27 cellular contexts compared by ENCODE assay signal in the genomic region with DNA sequence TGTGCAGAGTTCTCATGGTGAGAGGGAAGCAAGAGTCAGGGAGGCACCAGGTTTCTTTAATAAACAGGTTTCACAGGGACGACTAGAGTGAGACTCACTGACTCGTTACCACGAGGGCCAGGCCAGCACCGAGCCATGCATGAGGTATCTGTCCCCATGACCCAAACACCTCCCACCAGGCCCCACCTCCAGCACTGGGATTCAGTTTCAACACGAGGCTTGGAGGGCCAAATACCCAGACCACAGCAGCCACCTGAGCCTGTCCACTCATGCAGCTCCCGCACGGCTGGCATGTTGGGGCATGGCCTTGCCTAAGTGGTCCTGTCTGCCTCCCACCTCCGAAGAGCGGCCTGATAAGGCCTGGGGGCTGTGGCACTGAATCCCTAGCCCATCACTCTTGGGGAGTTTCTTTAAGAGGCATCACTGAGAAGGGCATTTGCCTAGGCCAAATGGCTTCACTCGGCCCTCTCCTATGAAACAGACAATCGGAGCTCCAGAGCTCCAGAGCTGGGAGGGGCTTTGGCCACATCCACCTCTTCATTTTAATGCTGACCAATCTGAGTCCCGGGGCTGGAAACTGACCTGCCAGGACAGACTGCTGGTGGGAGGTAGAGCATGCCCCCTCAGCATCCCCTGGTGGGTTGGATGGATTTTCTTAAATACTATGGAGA.
DNase-seq lines count a peak whose midpoint lies in the region; ATAC-seq, FAIRE-seq and TF ChIP-seq lines count a peak whose summit lies in the region.
"Had no signal": no experiment of that assay in that cellular context is flagged by ENCODE, and none has a peak within 500 bp of the region (broad histone marks: within the 10 kb centered on the region; RNA-seq: fewer than 3 reads in every experiment).

No MANE protein-coding gene starts in this region.

- in situ Hi-C loops in GM12878 (cut with MboI): no loop called here

- no peaks in the 10 kb centered on the region; the same call in 2 of the 3 replicates for H3K9me3 ChIP-seq in GM12878 (replicated peaks; ENCODE audit: control insufficient read depth, insufficient read depth, low read length)
- H3K9me3 ChIP-seq: adrenal gland had no signal

- peak overlapping the region; percentile 36 for H3K4me3 Mint-ChIP-seq in stimulated activated effector memory CD8-positive, alpha-beta T cell treated with anti-CD3 and anti-CD28 coated beads, Interleukin-12 subunit alpha, Interleukin-12 subunit beta, amount 100 ng/mL, for 72 hours
- H3K4me3 Mint-ChIP-seq: brain; CD8-positive, alpha-beta T cell; effector memory CD8-positive, alpha-beta T cell had no signal

- H3K36me3 Mint-ChIP-seq in stimulated activated effector memory CD8-positive, alpha-beta T cell treated with anti-CD3 and anti-CD28 coated beads, Interleukin-12 subunit alpha, Interleukin-12 subunit beta, amount 100 ng/mL, for 72 hours: no peaks in the 10 kb centered on the region
- H3K36me3 Mint-ChIP-seq: brain; CD8-positive, alpha-beta T cell had no signal

- H3K27ac ChIP-seq in GM12878 (ENCODE audit: control insufficient read depth, insufficient read depth) (no peak overlapping the region; the same call in 1 of the 2 replicates), dorsolateral prefrontal cortex (no peak overlapping the region)
- H3K27ac ChIP-seq: adrenal gland, foreskin keratinocyte, heart right ventricle, HL-60, SJCRH30 had no signal

- no peak for TF ChIP-seq POLR2A in GM12878 (IDR thresholded peaks at IDR 0.05; ENCODE audit: low read depth, low read length)

- no peak overlapping the region for H3K9ac ChIP-seq in GM12878 (ENCODE audit: control insufficient read depth, insufficient read depth, low read length)

- TF ChIP-seq EP300 in GM12878 (IDR thresholded peaks at IDR 0.05; ENCODE audit: borderline replicate concordance in 1 of 2, control insufficient read depth in 1 of 2, low read depth in 2 of 2, low read length in 2 of 2): no peak

- peak; percentile 14; the same call in 2 of the 3 replicates for ATAC-seq in GM12878
- ATAC-seq in stimulated activated effector memory CD8-positive, alpha-beta T cell treated with anti-CD3 and anti-CD28 coated beads, Interleukin-12 subunit alpha, Interleukin-12 subunit beta, amount 100 ng/mL, for 72 hours: no peak
- ATAC-seq: CD8-positive, alpha-beta T cell; effector memory CD8-positive, alpha-beta T cell; foreskin keratinocyte; heart right ventricle; Panc1 had no signal

- peaks cover 3% of the 10 kb centered on the region for H3K9me3 Mint-ChIP-seq in stimulated activated effector memory CD8-positive, alpha-beta T cell treated with anti-CD3 and anti-CD28 coated beads, Interleukin-12 subunit alpha, Interleukin-12 subunit beta, amount 100 ng/mL, for 72 hours

- no peak overlapping the region for H2AFZ ChIP-seq in GM12878 (ENCODE audit: control insufficient read depth, low read depth, low read length)

- H3K4me2 ChIP-seq in GM12878 (ENCODE audit: control insufficient read depth, insufficient read depth): no peak overlapping the region

- TF ChIP-seq RAD21 in GM12878 (IDR thresholded peaks at IDR 0.05; ENCODE audit: insufficient read depth, low read depth, low read length): no peak

- H3K27ac Mint-ChIP-seq in stimulated activated effector memory CD8-positive, alpha-beta T cell treated with anti-CD3 and anti-CD28 coated beads, Interleukin-12 subunit alpha, Interleukin-12 subunit beta, amount 100 ng/mL, for 72 hours: no peak overlapping the region
- H3K27ac Mint-ChIP-seq: CD8-positive, alpha-beta T cell had no signal

- peaks cover 18% of the 10 kb centered on the region for H3K4me1 ChIP-seq in GM12878 (ENCODE audit: control insufficient read depth, insufficient read depth, low read length)
- H3K4me1 ChIP-seq: adrenal gland, foreskin keratinocyte, SJCRH30 had no signal

- H4K20me1 ChIP-seq in GM12878 (ENCODE audit: control insufficient read depth, insufficient read depth): no peaks in the 10 kb centered on the region

- 34% methylated on average over 12 of the region's 12 CpGs for WGBS in GM12878 (ENCODE audit: insufficient coverage, insufficient replicate concordance, low lambda C conversion rate, missing lambda C conversion rate)

- peaks cover 41% of the 10 kb centered on the region for H3K4me1 Mint-ChIP-seq in stimulated activated effector memory CD8-positive, alpha-beta T cell treated with anti-CD3 and anti-CD28 coated beads, Interleukin-12 subunit alpha, Interleukin-12 subunit beta, amount 100 ng/mL, for 72 hours

- SMC1A ChIA-PET in GM12878 (lab: Charles Lee; ENCODE audit: uncharacterized antibody, unreplicated experiment): interaction anchor here (0.7 kb wide), 1 partner anchor 696 kb away, joined by 3 read pairs; no protein-coding TSS in a partner anchor

- no peaks in the 10 kb centered on the region for H3K79me2 ChIP-seq in GM12878 (ENCODE audit: control insufficient read depth, insufficient read depth, low read length)

- H3K27me3 ChIP-seq in GM12878 (replicated peaks in 1 of 2; ENCODE audit: control insufficient read depth in 2 of 2, insufficient read depth in 2 of 2, low read length in 1 of 2) (no peaks in the 10 kb centered on the region), dorsolateral prefrontal cortex (no peaks in the 10 kb centered on the region)
- H3K27me3 ChIP-seq: adrenal gland, foreskin keratinocyte had no signal

- CTCF ChIA-PET in GM12878 (lab: Yijun Ruan, JAX): no interaction called here

- peak; percentile 31 for DNase-seq in activated CD4-positive, CD25-positive, alpha-beta regulatory T cell treated with anti-CD3 and anti-CD28 coated beads, Interleukin-2, amount 50 U/mL, for 72 hours
- no peak for DNase-seq in activated CD4-positive, CD25-positive, alpha-beta regulatory T cell (lab: John Stamatoyannopoulos, UW)
- peak; percentile 41 for DNase-seq in stimulated activated CD4-positive, alpha-beta T cell treated with anti-CD3 and anti-CD28 coated beads, Interleukin-15, amount 100 ng/mL, for 24 hours
- no peak for DNase-seq in stimulated activated CD4-positive, alpha-beta T cell treated with anti-CD3 and anti-CD28 coated beads, Interleukin-4, amount 100 ng/mL, for 4 hours
- DNase-seq in GM12878 (ENCODE audit: low read depth, low spot score) (no peak), activated gamma-delta T cell (lab: John Stamatoyannopoulos, UW) (no peak), dorsolateral prefrontal cortex (no peak)
- no peak for DNase-seq in stimulated activated effector memory CD8-positive, alpha-beta T cell treated with anti-CD3 and anti-CD28 coated beads, Interleukin-12 subunit alpha, Interleukin-12 subunit beta, amount 100 ng/mL, for 72 hours (ENCODE audit: low spot score in 2 of 2)
- DNase-seq: 8988T; activated CD4-positive, alpha-beta T cell treated with anti-CD3 and anti-CD28 coated beads for 4 hours; adrenal gland; DMS153; effector memory CD8-positive, alpha-beta T cell; foreskin keratinocyte; HCEC 1CT; heart right ventricle; Kasumi-1; mesenchymal stem cell; NCI-H1694 treated with DMSO at 0.1 percent for 48 hours; NCI-H2171; NCI-H524 treated with DMSO at 0.1 percent for 48 hours; NK-92 treated with Interleukin-12 subunit alpha and Interleukin-12 subunit beta, amount 100 ng/mL, for 24 hours; SJCRH30 had no signal

- BruUV-seq in GM12878 (replicated peaks; lab: Mats Ljungman, UMichigan): no TSS peak

- H3K4me3 ChIP-seq in GM12878 (no peak overlapping the region), dorsolateral prefrontal cortex (no peak overlapping the region)
- H3K4me3 ChIP-seq: adrenal gland, heart right ventricle, SJCRH30 had no signal

- intact Hi-C loops in GM12878 (cut with micrococcal nuclease; ENCODE audit: unreplicated experiment): no loop called here
- intact Hi-C loops in dorsolateral prefrontal cortex (cut with DNase I): no loop called here

- H3K36me3 ChIP-seq in GM12878 (ENCODE audit: control insufficient read depth in 2 of 2, insufficient read depth in 2 of 2, low read length in 1 of 2): no peaks in the 10 kb centered on the region
- H3K36me3 ChIP-seq: adrenal gland, heart right ventricle, SJCRH30 had no signal

- TF ChIP-seq CTCF in GM12878 (IDR thresholded peaks at IDR 0.05 in 2 of 3, conservative IDR thresholded peaks at IDR 0.05 in 1 of 3; ENCODE audit: control insufficient read depth in 2 of 3, extremely low read depth in 1 of 3, insufficient read depth in 1 of 3, low read depth in 3 of 3, low read length in 3 of 3) (no peak), dorsolateral prefrontal cortex (IDR thresholded peaks at IDR 0.05 in 54 of 56, conservative IDR thresholded peaks at IDR 0.05 in 2 of 56; ENCODE audit: low read depth in 1 of 56, partially characterized antibody in 56 of 56) (no peak)

- RAD21 ChIA-PET in GM12878 (lab: Charles Lee; ENCODE audit: unreplicated experiment): no interaction called here

- POLR2A ChIA-PET in GM12878 (lab: Charles Lee): no interaction called here

- no peak for FAIRE-seq in GM12878 (lab: Jason Lieb, UNC)

TF ChIP-seq in GM12878, 131 proteins besides CTCF, POLR2A, EP300 and RAD21 (continues in another document):
- TF ChIP-seq, protein P1, sequence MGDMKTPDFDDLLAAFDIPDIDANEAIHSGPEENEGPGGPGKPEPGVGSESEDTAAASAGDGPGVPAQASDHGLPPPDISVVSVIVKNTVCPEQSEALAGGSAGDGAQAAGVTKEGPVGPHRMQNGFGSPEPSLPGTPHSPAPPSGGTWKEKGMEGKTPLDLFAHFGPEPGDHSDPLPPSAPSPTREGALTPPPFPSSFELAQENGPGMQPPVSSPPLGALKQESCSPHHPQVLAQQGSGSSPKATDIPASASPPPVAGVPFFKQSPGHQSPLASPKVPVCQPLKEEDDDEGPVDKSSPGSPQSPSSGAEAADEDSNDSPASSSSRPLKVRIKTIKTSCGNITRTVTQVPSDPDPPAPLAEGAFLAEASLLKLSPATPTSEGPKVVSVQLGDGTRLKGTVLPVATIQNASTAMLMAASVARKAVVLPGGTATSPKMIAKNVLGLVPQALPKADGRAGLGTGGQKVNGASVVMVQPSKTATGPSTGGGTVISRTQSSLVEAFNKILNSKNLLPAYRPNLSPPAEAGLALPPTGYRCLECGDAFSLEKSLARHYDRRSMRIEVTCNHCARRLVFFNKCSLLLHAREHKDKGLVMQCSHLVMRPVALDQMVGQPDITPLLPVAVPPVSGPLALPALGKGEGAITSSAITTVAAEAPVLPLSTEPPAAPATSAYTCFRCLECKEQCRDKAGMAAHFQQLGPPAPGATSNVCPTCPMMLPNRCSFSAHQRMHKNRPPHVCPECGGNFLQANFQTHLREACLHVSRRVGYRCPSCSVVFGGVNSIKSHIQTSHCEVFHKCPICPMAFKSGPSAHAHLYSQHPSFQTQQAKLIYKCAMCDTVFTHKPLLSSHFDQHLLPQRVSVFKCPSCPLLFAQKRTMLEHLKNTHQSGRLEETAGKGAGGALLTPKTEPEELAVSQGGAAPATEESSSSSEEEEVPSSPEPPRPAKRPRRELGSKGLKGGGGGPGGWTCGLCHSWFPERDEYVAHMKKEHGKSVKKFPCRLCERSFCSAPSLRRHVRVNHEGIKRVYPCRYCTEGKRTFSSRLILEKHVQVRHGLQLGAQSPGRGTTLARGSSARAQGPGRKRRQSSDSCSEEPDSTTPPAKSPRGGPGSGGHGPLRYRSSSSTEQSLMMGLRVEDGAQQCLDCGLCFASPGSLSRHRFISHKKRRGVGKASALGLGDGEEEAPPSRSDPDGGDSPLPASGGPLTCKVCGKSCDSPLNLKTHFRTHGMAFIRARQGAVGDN (IDR thresholded peaks at IDR 0.05): 0 out of 2 replicates have a peak, but pooled peaks have one; percentile 21

Comparison
In these comparisons a context has a peak if more than half of its experiments do, and no peak if none do; other contexts are left out.
1. DNase-seq: peak in activated CD4-positive, CD25-positive, alpha-beta regulatory T cell treated with anti-CD3 and anti-CD28 coated beads, Interleukin-2, amount 50 U/mL, for 72 hours (single experiment) and stimulated activated CD4-positive, alpha-beta T cell treated with anti-CD3 and anti-CD28 coated beads, Interleukin-15, amount 100 ng/mL, for 24 hours (single experiment); none in activated CD4-positive, CD25-positive, alpha-beta regulatory T cell (0 of 4), stimulated activated CD4-positive, alpha-beta T cell treated with anti-CD3 and anti-CD28 coated beads, Interleukin-4, amount 100 ng/mL, for 4 hours (0 of 2), GM12878 (single experiment), stimulated activated effector memory CD8-positive, alpha-beta T cell treated with anti-CD3 and anti-CD28 coated beads, Interleukin-12 subunit alpha, Interleukin-12 subunit beta, amount 100 ng/mL, for 72 hours (0 of 2), activated gamma-delta T cell (single experiment) and dorsolateral prefrontal cortex (0 of 10).